ENCODE assay signal across 11 cellular contexts in genomic region chr14:91348861-91349465, GRCh38.
DNase-seq lines count a peak whose midpoint lies in the region; ATAC-seq and TF ChIP-seq lines count a peak whose summit lies in the region.
"Had no signal": no experiment of that assay in that cellular context is flagged by ENCODE, and none has a peak within 500 bp of the region (broad histone marks: within the 10 kb centered on the region; RNA-seq: fewer than 3 reads in every experiment).

No MANE protein-coding gene starts in this region.

- H3K27ac ChIP-seq in left lung (peak overlapping the region; percentile 3 to 14), dorsolateral prefrontal cortex (no peak overlapping the region), suprapubic skin (no peak overlapping the region), hepatocyte (no peak overlapping the region)
- H3K27ac ChIP-seq: foreskin keratinocyte had no signal

- no peaks in the 10 kb centered on the region for H3K36me3 Mint-ChIP-seq in T-helper 17 cell (ENCODE audit: low read depth)

- H3K4me3 ChIP-seq in left lung, result no peak overlapping the region
- no peak overlapping the region for H3K4me3 ChIP-seq in dorsolateral prefrontal cortex
- no peak overlapping the region for H3K4me3 ChIP-seq in suprapubic skin
- H3K4me3 ChIP-seq in hepatocyte, result no peak overlapping the region

- peaks cover 68% of the 10 kb centered on the region for H3K4me1 Mint-ChIP-seq in T-helper 17 cell

- H3K4me2 ChIP-seq in hepatocyte, result no peak overlapping the region

- peak overlapping the region; percentile 99 for H3K27ac Mint-ChIP-seq in T-helper 17 cell

- TF ChIP-seq CTCF in left lung (IDR thresholded peaks at IDR 0.05) (no peak), dorsolateral prefrontal cortex (IDR thresholded peaks at IDR 0.05 in 54 of 56, conservative IDR thresholded peaks at IDR 0.05 in 2 of 56; ENCODE audit: low read depth in 1 of 56, partially characterized antibody in 56 of 56) (no peak), suprapubic skin (IDR thresholded peaks at IDR 0.05) (no peak), hepatocyte (IDR thresholded peaks at IDR 0.05; ENCODE audit: poor library complexity) (no peak)

- H3K27me3 ChIP-seq in left lung (no peaks in the 10 kb centered on the region), dorsolateral prefrontal cortex (peaks cover 0 to 4% (median 0%) of the 10 kb centered on the region in 45 donors), suprapubic skin (no peaks in the 10 kb centered on the region), hepatocyte (no peaks in the 10 kb centered on the region)
- H3K27me3 ChIP-seq: foreskin keratinocyte had no signal

- TF ChIP-seq POLR2A in suprapubic skin (IDR thresholded peaks at IDR 0.05), result no peak

- H2AFZ ChIP-seq in hepatocyte, result no peak overlapping the region

- 56% methylated on average over 9 of the region's 9 CpGs for WGBS in suprapubic skin
- WGBS in hepatocyte (ENCODE audit: low lambda C conversion rate, missing lambda C conversion rate), result 72% methylated on average over 9 of the region's 9 CpGs

- H3K79me2 ChIP-seq in hepatocyte, result no peaks in the 10 kb centered on the region

- H3K4me1 ChIP-seq in left lung (peaks cover 24 to 54% of the 10 kb centered on the region in 2 donors), suprapubic skin (peaks cover 6% of the 10 kb centered on the region), hepatocyte (ENCODE audit: insufficient read depth) (peaks cover 10% of the 10 kb centered on the region)
- H3K4me1 ChIP-seq: foreskin keratinocyte had no signal

- intact Hi-C loops in left lung (cut with DNase I), result no loop called here
- intact Hi-C loops in dorsolateral prefrontal cortex (cut with DNase I), result no loop called here

- H4K20me1 ChIP-seq in hepatocyte (ENCODE audit: insufficient read depth, poor library complexity, severe bottlenecking), result no peaks in the 10 kb centered on the region

- peak overlapping the region; percentile 93 for H3K4me3 Mint-ChIP-seq in T-helper 17 cell

- no peak for TF ChIP-seq EP300 in suprapubic skin (IDR thresholded peaks at IDR 0.05)

- H3K9me2 ChIP-seq in hepatocyte (replicated peaks; ENCODE audit: insufficient read depth), result no peaks in the 10 kb centered on the region

- H3K36me3 ChIP-seq in left lung (no peaks in the 10 kb centered on the region), suprapubic skin (no peaks in the 10 kb centered on the region), hepatocyte (replicated peaks; ENCODE audit: insufficient read depth, low read depth) (no peaks in the 10 kb centered on the region)

- DNase-seq in CD1c-positive myeloid dendritic cell (ENCODE audit: extremely low spot score) (peak; percentile 77), T-helper 17 cell (no peak), left lung (no peak), dorsolateral prefrontal cortex (no peak), suprapubic skin (ENCODE audit: low spot score in 2 of 2) (no peak), hepatocyte (ENCODE audit: low spot score) (no peak), SKM-1 treated with dmso at 0.1 percent for 144 hours (lab: John Stamatoyannopoulos, UW; ENCODE audit: unreplicated experiment) (no peak)
- DNase-seq: DND-41, foreskin keratinocyte, KG1 had no signal

- H3K9me3 ChIP-seq in T-helper 17 cell (ENCODE audit: control insufficient read depth, low read length, poor library complexity, severe bottlenecking) (no peaks in the 10 kb centered on the region), left lung (no peaks in the 10 kb centered on the region), suprapubic skin (no peaks in the 10 kb centered on the region), hepatocyte (ENCODE audit: low read depth) (no peaks in the 10 kb centered on the region)

- peak; percentile 7 for ATAC-seq in GM21528 (IDR thresholded peaks at IDR 0.05; ENCODE audit: low FRiP score, unreplicated experiment)
- peak; percentile 2 for ATAC-seq in T-helper 17 cell
- ATAC-seq in left lung, result no peak
- ATAC-seq: foreskin keratinocyte had no signal

- H3K27me3 Mint-ChIP-seq in T-helper 17 cell, result no peaks in the 10 kb centered on the region

Comparison
In these comparisons a context has a peak if more than half of its experiments do, and no peak if none do; other contexts are left out.
1. H3K27ac ChIP-seq: peak in left lung (2 of 2); none in dorsolateral prefrontal cortex (0 of 59), suprapubic skin (single experiment) and hepatocyte (single experiment).